Comparison of ENCODE assay signal across 24 cellular contexts in genomic region chr10:124174071-124174566, GRCh38.
DNase-seq lines count a peak whose midpoint lies in the region; ATAC-seq, FAIRE-seq and TF ChIP-seq lines count a peak whose summit lies in the region.
"Had no signal": no experiment of that assay in that cellular context is flagged by ENCODE, and none has a peak within 500 bp of the region (broad histone marks: within the 10 kb centered on the region; RNA-seq: fewer than 3 reads in every experiment).

No MANE protein-coding gene starts in this region.

- no peaks in the 10 kb centered on the region for H3K4me1 Mint-ChIP-seq in Calu3 (ENCODE audit: low read depth, unreplicated experiment)

- no TSS peak for BruUV-seq in Calu3 (replicated peaks; lab: Mats Ljungman, UMichigan)

- DNase-seq in right atrium auricular region (ENCODE audit: low spot score) (peak; percentile 54), heart right ventricle (no peak), colonic mucosa (peak; percentile 7), kidney (peak; percentile 59), NCI-H510A (lab: John Stamatoyannopoulos, UW) (no peak), Calu3 (no peak)
- peak; percentile 10 for DNase-seq in stimulated activated CD8-positive, alpha-beta memory T cell treated with anti-CD3 and anti-CD28 coated beads, Interleukin-4, amount 100 ng/mL, for 48 hours
- DNase-seq: C1 segment of cervical spinal cord, DMS79, NCI-H1105 treated with DMSO at 0.1 percent for 48 hours, NCI-H1694 treated with DMSO at 0.1 percent for 48 hours, NCI-H2107, NCI-H226, NCI-H524 treated with DMSO at 0.1 percent for 48 hours, PC-3, RPMI8226, SHP77 treated with DMSO at 0.1 percent for 48 hours had no signal

- H3K27me3 ChIP-seq in right atrium auricular region = no peaks in the 10 kb centered on the region
- H3K27me3 ChIP-seq in heart right ventricle = peaks cover 0 to 5% (median 0%) of the 10 kb centered on the region in 7 donors
- no peaks in the 10 kb centered on the region for H3K27me3 ChIP-seq in colonic mucosa

- intact Hi-C loops in heart right ventricle (cut with DNase I) (no loop called here), colonic mucosa (cut with DNase I) (no loop called here), kidney (cut with DNase I) (no loop called here), Calu3 (cut with micrococcal nuclease; ENCODE audit: unreplicated experiment) (no loop called here)

- H3K27ac ChIP-seq in right atrium auricular region (no peak overlapping the region), heart right ventricle (no peak overlapping the region), colonic mucosa (no peak overlapping the region), kidney (ENCODE audit: low read depth in 2 of 2, low read length in 2 of 2) (no peak overlapping the region)
- H3K27ac ChIP-seq: A549 had no signal

- no peak overlapping the region for H3K27ac Mint-ChIP-seq in Calu3 (ENCODE audit: unreplicated experiment)

- ATAC-seq in heart right ventricle (no peak), esophagus mucosa (no peak)
- ATAC-seq: A549, K562, PC-3, SK-N-SH treated with all-trans-retinoic acid at 6 μM for 48 hours had no signal

- H3K9ac ChIP-seq in colonic mucosa (ENCODE audit: low read depth in 2 of 2, low read length in 2 of 2) (no peak overlapping the region), kidney (ENCODE audit: low read length in 2 of 2) (no peak overlapping the region)

- no peak for TF ChIP-seq CTCF in right atrium auricular region (IDR thresholded peaks at IDR 0.05)
- no peak for TF ChIP-seq CTCF in heart right ventricle (IDR thresholded peaks at IDR 0.05)
- no peak for TF ChIP-seq CTCF in colonic mucosa (IDR thresholded peaks at IDR 0.05)
- no peak for TF ChIP-seq CTCF in kidney (IDR thresholded peaks at IDR 0.05; ENCODE audit: borderline replicate concordance, extremely low read depth, insufficient read depth)
- TF ChIP-seq CTCF in Calu3 (IDR thresholded peaks at IDR 0.05; ENCODE audit: unreplicated experiment) = no peak

- no peak for FAIRE-seq in kidney (lab: Jason Lieb, UNC)
- FAIRE-seq: A549, GM12892, GM18507, H54, K562 had no signal

- H3K36me3 Mint-ChIP-seq in Calu3 (ENCODE audit: insufficient read depth, unreplicated experiment) = no peaks in the 10 kb centered on the region

- H3K36me3 ChIP-seq in right atrium auricular region (no peaks in the 10 kb centered on the region), heart right ventricle (no peaks in the 10 kb centered on the region), colonic mucosa (no peaks in the 10 kb centered on the region), kidney (ENCODE audit: control insufficient read depth in 1 of 2, insufficient read depth in 2 of 2, low read length in 2 of 2) (no peaks in the 10 kb centered on the region)

- CTCF ChIA-PET in Calu3 (lab: Charles Lee) = no interaction called here

- H3K4me3 Mint-ChIP-seq in Calu3 (ENCODE audit: low read depth, unreplicated experiment) = no peak overlapping the region

- peaks cover 8% of the 10 kb centered on the region for H3K27me3 Mint-ChIP-seq in Calu3 (ENCODE audit: unreplicated experiment)

- no peaks in the 10 kb centered on the region for H3K9me3 ChIP-seq in right atrium auricular region
- H3K9me3 ChIP-seq in heart right ventricle = no peaks in the 10 kb centered on the region
- H3K9me3 ChIP-seq in colonic mucosa = no peaks in the 10 kb centered on the region
- H3K9me3 ChIP-seq in kidney (ENCODE audit: control insufficient read depth in 1 of 2, low read length in 2 of 2) = no peaks in the 10 kb centered on the region
- H3K9me3 ChIP-seq: A549 had no signal

- H3K4me1 ChIP-seq in right atrium auricular region (no peaks in the 10 kb centered on the region), heart right ventricle (peaks cover 0 to 6% (median 0%) of the 10 kb centered on the region in 9 donors), colonic mucosa (no peaks in the 10 kb centered on the region), kidney (ENCODE audit: control insufficient read depth in 1 of 2, insufficient read depth in 1 of 2, low read depth in 1 of 2, low read length in 2 of 2) (peaks cover 0 to 7% of the 10 kb centered on the region in 2 donors)
- H3K4me1 ChIP-seq: A549 had no signal

- H3K4me3 ChIP-seq in right atrium auricular region (no peak overlapping the region), heart right ventricle (no peak overlapping the region), colonic mucosa (no peak overlapping the region), kidney (ENCODE audit: low read length in 2 of 2) (no peak overlapping the region)
- H3K4me3 ChIP-seq: A549, K562 had no signal

- H3K9me3 Mint-ChIP-seq in Calu3 (ENCODE audit: low read depth, unreplicated experiment) = no peaks in the 10 kb centered on the region

- 95 to 96% methylated on average over 15 of the region's 15 CpGs for WGBS in heart right ventricle, 2 donors

Comparison
In these comparisons a context has a peak if more than half of its experiments do, and no peak if none do; other contexts are left out.
1. DNase-seq: peak in right atrium auricular region (single experiment), colonic mucosa (single experiment), kidney (single experiment) and stimulated activated CD8-positive, alpha-beta memory T cell treated with anti-CD3 and anti-CD28 coated beads, Interleukin-4, amount 100 ng/mL, for 48 hours (single experiment); none in heart right ventricle (0 of 2), NCI-H510A (single experiment) and Calu3 (single experiment).